1 cellular context compared by ENCODE assay signal in the genomic region with DNA sequence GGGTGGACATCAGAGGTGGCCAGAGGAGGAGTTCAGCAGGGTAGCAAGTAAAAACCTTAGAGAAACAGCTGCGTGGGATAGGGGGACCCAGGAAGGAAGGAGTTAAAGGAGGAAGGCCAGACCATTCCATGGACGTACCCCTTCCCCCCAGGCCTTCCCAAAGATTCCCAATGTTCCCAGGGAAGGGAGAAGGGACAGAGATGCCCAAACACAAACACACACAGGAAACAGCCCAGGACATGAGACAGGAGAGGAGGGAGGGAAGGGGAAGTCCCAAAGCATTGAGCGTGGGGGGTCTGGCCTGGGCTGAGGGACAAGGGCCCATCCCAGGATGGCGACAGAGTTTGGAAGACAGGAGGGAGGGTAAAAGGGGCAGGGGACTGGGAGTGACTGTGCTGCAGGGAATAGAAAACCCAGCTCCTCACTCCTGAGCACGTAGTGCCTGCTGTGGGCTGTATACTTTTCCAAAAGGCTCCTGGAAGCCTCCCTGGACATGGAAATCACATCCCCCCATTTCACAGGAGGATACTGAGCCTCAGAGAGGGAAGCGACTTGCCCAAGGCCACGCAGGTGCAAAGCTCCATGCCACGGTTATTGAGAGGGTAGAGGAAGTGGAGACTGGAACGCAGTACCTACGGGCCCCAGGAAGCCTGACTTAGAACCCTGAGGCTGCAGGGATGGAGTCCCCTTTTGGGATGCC.
TF ChIP-seq lines count a peak whose summit lies in the region.

No MANE protein-coding gene starts in this region.

TF ChIP-seq in H1, 55 proteins besides CTCF, POLR2A, EP300 and RAD21:
- no peak for TF ChIP-seq POLR2AphosphoS5 (IDR thresholded peaks at IDR 0.05; ENCODE audit: low read depth, low read length)
- TF ChIP-seq SP1 (IDR thresholded peaks at IDR 0.05; ENCODE audit: low read depth, low read length) = no peak
- no peak for TF ChIP-seq CBX5 (IDR thresholded peaks at IDR 0.05; ENCODE audit: low read depth, low read length)
- no peak for TF ChIP-seq RNF2 (IDR thresholded peaks at IDR 0.05; ENCODE audit: borderline replicate concordance, low read depth, low read length, missing control alignments, poor library complexity, severe bottlenecking)
- TF ChIP-seq BCL11A (IDR thresholded peaks at IDR 0.05; ENCODE audit: low read depth in 2 of 2, low read length in 2 of 2) = no peak
- no peak for TF ChIP-seq PHF8 (conservative IDR thresholded peaks at IDR 0.05; ENCODE audit: low read depth, low read length)
